Comparison of ENCODE assay signal across 1 cellular context in genomic region chr17:14776791-14777190, GRCh38.
TF ChIP-seq lines count a peak whose summit lies in the region.

No MANE protein-coding gene starts in this region.

TF ChIP-seq in H1, 55 proteins besides CTCF, POLR2A, EP300 and RAD21 (continued from another document):
- no peak for TF ChIP-seq BACH1 (IDR thresholded peaks at IDR 0.05; ENCODE audit: low read length)
- no peak for TF ChIP-seq POU5F1 (IDR thresholded peaks at IDR 0.05; ENCODE audit: low read depth, low read length)
- no peak for TF ChIP-seq SIRT6 (IDR thresholded peaks at IDR 0.05; ENCODE audit: low read length)
